ENCODE assay signal across 12 cellular contexts in genomic region chr4:48103483-48104139, GRCh38. TPM values are rescaled to one million over a fixed set of nuclear protein-coding genes. Genes with fewer than 3 reads are reported as not detected.
DNase-seq lines count a peak whose midpoint lies in the region; ATAC-seq lines count a peak whose summit lies in the region.
"Had no signal": no experiment of that assay in that cellular context is flagged by ENCODE, and none has a peak within 500 bp of the region (broad histone marks: within the 10 kb centered on the region; RNA-seq: fewer than 3 reads in every experiment).

No MANE protein-coding gene starts in this region.

- H3K27me3 Mint-ChIP-seq in naive thymus-derived CD4-positive, alpha-beta T cell: no peaks in the 10 kb centered on the region

- no peak overlapping the region for H3K27ac ChIP-seq in naive thymus-derived CD4-positive, alpha-beta T cell (ENCODE audit: low read depth, low read length)
- H3K27ac ChIP-seq: 22Rv1, sigmoid colon had no signal

- DNase-seq in activated CD4-positive, CD25-positive, alpha-beta regulatory T cell treated with anti-CD3 and anti-CD28 coated beads, Interleukin-2, amount 50 U/mL, for 72 hours: no peak
- DNase-seq in naive thymus-derived CD4-positive, alpha-beta T cell: no peak
- no peak for DNase-seq in germinal center (ENCODE audit: low spot score)
- no peak for DNase-seq in SIG-M5 treated with dmso at 0.1 percent for 504 hours (lab: John Stamatoyannopoulos, UW; ENCODE audit: unreplicated experiment)
- DNase-seq: endodermal cell, NCI-H2029, sigmoid colon had no signal

- H3K4me1 ChIP-seq in naive thymus-derived CD4-positive, alpha-beta T cell (ENCODE audit: control insufficient read depth in 2 of 2, insufficient read depth in 2 of 2, low read length in 2 of 2): no peaks in the 10 kb centered on the region
- H3K4me1 ChIP-seq: sigmoid colon had no signal

- peaks cover 25 to 62% (median 44%) of the 10 kb centered on the region in 7 donors for H3K4me1 Mint-ChIP-seq in naive thymus-derived CD4-positive, alpha-beta T cell
- H3K4me1 Mint-ChIP-seq: endodermal cell had no signal

- CTCF ChIA-PET in naive thymus-derived CD4-positive, alpha-beta T cell (lab: Charles Lee): no interaction called here

- H3K4me3 Mint-ChIP-seq in naive thymus-derived CD4-positive, alpha-beta T cell: no peak overlapping the region
- H3K4me3 Mint-ChIP-seq: endodermal cell had no signal

- peak overlapping the region in 7 of 9 donors; percentile 57 to 90 (median 74) for H3K27ac Mint-ChIP-seq in naive thymus-derived CD4-positive, alpha-beta T cell
- H3K27ac Mint-ChIP-seq: endodermal cell had no signal

- peak; percentile 78 to 79 for ATAC-seq in activated CD4-positive, CD25-positive, alpha-beta regulatory T cell treated with anti-CD3 and anti-CD28 coated beads, Interleukin-2, amount 50 U/mL, for 24 hours
- peak; percentile 85 for ATAC-seq in GM21786 (IDR thresholded peaks at IDR 0.05; ENCODE audit: unreplicated experiment)
- ATAC-seq in HG03469 (IDR thresholded peaks at IDR 0.05; ENCODE audit: unreplicated experiment): peak; percentile 66
- no peak for ATAC-seq in naive thymus-derived CD4-positive, alpha-beta T cell
- no peak for ATAC-seq in GM21717 (IDR thresholded peaks at IDR 0.05; ENCODE audit: unreplicated experiment)

- peaks cover 0 to 35% (median 15%) of the 10 kb centered on the region in 3 experiments for H3K36me3 ChIP-seq in naive thymus-derived CD4-positive, alpha-beta T cell (ENCODE audit: control insufficient read depth in 2 of 3, insufficient read depth in 3 of 3, low read length in 3 of 3)
- H3K36me3 ChIP-seq: sigmoid colon had no signal

- H3K4me3 ChIP-seq in naive thymus-derived CD4-positive, alpha-beta T cell (ENCODE audit: low read length): no peak overlapping the region
- H3K4me3 ChIP-seq: sigmoid colon had no signal

- H3K36me3 Mint-ChIP-seq in naive thymus-derived CD4-positive, alpha-beta T cell: peaks cover 0 to 33% (median 29%) of the 10 kb centered on the region in 5 donors

- no peaks in the 10 kb centered on the region for H3K9me3 ChIP-seq in naive thymus-derived CD4-positive, alpha-beta T cell (ENCODE audit: control insufficient read depth in 2 of 3, low read length in 3 of 3)
- H3K9me3 ChIP-seq: sigmoid colon had no signal

- POLR2A ChIA-PET in naive thymus-derived CD4-positive, alpha-beta T cell (lab: Charles Lee): interaction anchor here (2.0 kb wide), 1 partner anchor 34 kb away, joined by 6 read pairs; no protein-coding TSS in a partner anchor

- H3K9me3 Mint-ChIP-seq in naive thymus-derived CD4-positive, alpha-beta T cell: no peaks in the 10 kb centered on the region
- H3K9me3 Mint-ChIP-seq: endodermal cell had no signal

- intact Hi-C loops in naive thymus-derived CD4-positive, alpha-beta T cell (cut with micrococcal nuclease): no loop called here

- no peaks in the 10 kb centered on the region for H3K27me3 ChIP-seq in naive thymus-derived CD4-positive, alpha-beta T cell (ENCODE audit: control insufficient read depth in 2 of 2, insufficient read depth in 2 of 2, low read length in 2 of 2)
- H3K27me3 ChIP-seq: sigmoid colon had no signal

RNA-seq across cellular contexts. Expression of gene TXK, which starts 30.4 kb away (rescaled TPM):
- total RNA-seq in naive thymus-derived CD4-positive, alpha-beta T cell: 100 to 1,000 TPM in 4 of 5 experiments, 10 to 100 TPM in 1; 35.5 to 128 (median 117) TPM
- polyA plus RNA-seq in naive thymus-derived CD4-positive, alpha-beta T cell: 10 to 100 TPM; 56.6 to 80.9 TPM

Comparison
In these comparisons a context has a peak if more than half of its experiments do, and no peak if none do; other contexts are left out.
1. ATAC-seq: peak in activated CD4-positive, CD25-positive, alpha-beta regulatory T cell treated with anti-CD3 and anti-CD28 coated beads, Interleukin-2, amount 50 U/mL, for 24 hours (2 of 2), GM21786 (single experiment) and HG03469 (single experiment); none in naive thymus-derived CD4-positive, alpha-beta T cell (single experiment) and GM21717 (single experiment).